8 cellular contexts compared by ENCODE assay signal in genomic region chr15:63487076-63487757, GRCh38. TPM values are rescaled to one million over a fixed set of nuclear protein-coding genes. Genes with fewer than 3 reads are reported as not detected.
DNase-seq lines count a peak whose midpoint lies in the region; ATAC-seq and TF ChIP-seq lines count a peak whose summit lies in the region.

No MANE protein-coding gene starts in this region.

- peak overlapping the region; percentile 69 for H3K4me3 Mint-ChIP-seq in activated T-helper 17 cell treated with anti-CD3 and anti-CD28 coated beads, Interleukin-2, amount 50 U/mL, for 72 hours

- H3K27ac ChIP-seq in RWPE2 (ENCODE audit: poor library complexity, severe bottlenecking) (no peak overlapping the region), testis (no peak overlapping the region)

- TF ChIP-seq CTCF in AG04449 (IDR thresholded peaks at IDR 0.05; ENCODE audit: insufficient read depth, low read length, missing control alignments), result peak; percentile 94
- peak; percentile 98 for TF ChIP-seq CTCF in RWPE2 (IDR thresholded peaks at IDR 0.05; ENCODE audit: poor library complexity, severe bottlenecking)
- TF ChIP-seq CTCF in fibroblast of mammary gland (conservative IDR thresholded peaks at IDR 0.05; ENCODE audit: control insufficient read depth, insufficient read depth, low read depth, low read length), result peak; percentile 96
- TF ChIP-seq CTCF in testis (IDR thresholded peaks at IDR 0.05), result peak; percentile 67 to 83 (median 79)

- no peaks in the 10 kb centered on the region for H3K36me3 Mint-ChIP-seq in activated T-helper 17 cell treated with anti-CD3 and anti-CD28 coated beads, Interleukin-2, amount 50 U/mL, for 72 hours (ENCODE audit: low read depth)

- H3K27me3 ChIP-seq in RWPE2 (ENCODE audit: insufficient read depth, poor library complexity, severe bottlenecking) (no peaks in the 10 kb centered on the region), testis (no peaks in the 10 kb centered on the region)

- TF ChIP-seq POLR2A in testis (IDR thresholded peaks at IDR 0.05), result no peak

- H3K9me3 ChIP-seq in RWPE2 (ENCODE audit: severe bottlenecking) (no peaks in the 10 kb centered on the region), testis (no peaks in the 10 kb centered on the region)

- WGBS in testis, 2 donors, result 18 to 20% methylated on average over 16 of the region's 16 CpGs

- peak overlapping the region; percentile 60 for H3K27ac Mint-ChIP-seq in activated T-helper 17 cell treated with anti-CD3 and anti-CD28 coated beads, Interleukin-2, amount 50 U/mL, for 72 hours

- POLR2A ChIA-PET in AG04449 (lab: Yijun Ruan, JAX), result no interaction called here

- H3K9me3 Mint-ChIP-seq in activated T-helper 17 cell treated with anti-CD3 and anti-CD28 coated beads, Interleukin-2, amount 50 U/mL, for 72 hours, result no peaks in the 10 kb centered on the region

- H3K4me1 ChIP-seq in RWPE2 (ENCODE audit: insufficient read depth, poor library complexity, severe bottlenecking), result peaks cover 34% of the 10 kb centered on the region
- H3K4me1 ChIP-seq in testis, result no peaks in the 10 kb centered on the region

- H3K4me3 ChIP-seq in AG04449 (ENCODE audit: low read depth, low read length) (no peak overlapping the region), RWPE2 (ENCODE audit: severe bottlenecking) (no peak overlapping the region), fibroblast of mammary gland (ENCODE audit: control insufficient read depth, low read depth, low read length) (no peak overlapping the region), testis (peak overlapping the region in 1 of 2 donors; percentile 5)

- CTCF ChIA-PET in AG04449 (lab: Yijun Ruan, JAX), result interaction anchor here (0.6 to 3.0 kb wide), 38 partner anchors 8 to 216 kb away, joined by 3 to 31 read pairs (median 4); partner anchors contain the start of genes FBXL22 and USP3

- no peak for DNase-seq in AG04449 (ENCODE audit: low read depth, low spot score)
- DNase-seq in RWPE2 (ENCODE audit: low spot score), result no peak
- peak; percentile 73 for DNase-seq in fibroblast of mammary gland (ENCODE audit: low read depth)
- DNase-seq in nucleus accumbens (lab: John Stamatoyannopoulos, UW), result peak in 51 of 56 donors; percentile 17 to 92 (median 61)
- peak; percentile 93 for DNase-seq in testis

- H3K27me3 Mint-ChIP-seq in activated T-helper 17 cell treated with anti-CD3 and anti-CD28 coated beads, Interleukin-2, amount 50 U/mL, for 72 hours, result no peaks in the 10 kb centered on the region

- ATAC-seq in GM18861 (IDR thresholded peaks at IDR 0.05; ENCODE audit: unreplicated experiment) (peak; percentile 25), HG03520 (IDR thresholded peaks at IDR 0.05; ENCODE audit: unreplicated experiment) (peak; percentile 49), RWPE2 (ENCODE audit: low read depth) (peak; percentile 61)
- ATAC-seq in activated T-helper 17 cell treated with anti-CD3 and anti-CD28 coated beads, Interleukin-2, amount 50 U/mL, for 72 hours (replicated peaks), result peak; percentile 82

- H3K36me3 ChIP-seq in RWPE2 (ENCODE audit: low read depth), result no peaks in the 10 kb centered on the region
- no peaks in the 10 kb centered on the region for H3K36me3 ChIP-seq in testis (ENCODE audit: low read depth, missing control alignments)

- intact Hi-C loops in testis (cut with DNase I; ENCODE audit: low total_unique reads), result no loop called here

- peaks cover 26% of the 10 kb centered on the region for H3K4me1 Mint-ChIP-seq in activated T-helper 17 cell treated with anti-CD3 and anti-CD28 coated beads, Interleukin-2, amount 50 U/mL, for 72 hours

RNA-seq across cellular contexts. Expression of gene USP3, which starts 17.2 kb away (rescaled TPM):
- 100 to 1,000 TPM in 1 of 2 donors, 10 to 100 TPM in 1; 60.9 to 102 TPM for total RNA-seq in activated T-helper 17 cell treated with anti-CD3 and anti-CD28 coated beads, Interleukin-2, amount 50 U/mL, for 72 hours
- total RNA-seq in testis, result 10 to 100 TPM; 38.5 to 43.1 TPM
- 23.2 TPM for polyA plus RNA-seq in testis (ENCODE audit: insufficient read depth, low read depth, low replicate concordance)

Comparison
In these comparisons a context has a peak if more than half of its experiments do, and no peak if none do; other contexts are left out.
1. DNase-seq: peak in fibroblast of mammary gland (single experiment), nucleus accumbens (51 of 56) and testis (single experiment); none in AG04449 (single experiment) and RWPE2 (single experiment).
2. ATAC-seq: peak in every context shown above with its lines; median percentile 82 in activated T-helper 17 cell treated with anti-CD3 and anti-CD28 coated beads, Interleukin-2, amount 50 U/mL, for 72 hours; 61 in RWPE2; 49 in HG03520; 25 in GM18861.
3. Peak in every context shown above with its lines, with median percentiles within 50 percentile points of each other: CTCF ChIP-seq.